8 cellular contexts compared by ENCODE assay signal in the genomic region with DNA sequence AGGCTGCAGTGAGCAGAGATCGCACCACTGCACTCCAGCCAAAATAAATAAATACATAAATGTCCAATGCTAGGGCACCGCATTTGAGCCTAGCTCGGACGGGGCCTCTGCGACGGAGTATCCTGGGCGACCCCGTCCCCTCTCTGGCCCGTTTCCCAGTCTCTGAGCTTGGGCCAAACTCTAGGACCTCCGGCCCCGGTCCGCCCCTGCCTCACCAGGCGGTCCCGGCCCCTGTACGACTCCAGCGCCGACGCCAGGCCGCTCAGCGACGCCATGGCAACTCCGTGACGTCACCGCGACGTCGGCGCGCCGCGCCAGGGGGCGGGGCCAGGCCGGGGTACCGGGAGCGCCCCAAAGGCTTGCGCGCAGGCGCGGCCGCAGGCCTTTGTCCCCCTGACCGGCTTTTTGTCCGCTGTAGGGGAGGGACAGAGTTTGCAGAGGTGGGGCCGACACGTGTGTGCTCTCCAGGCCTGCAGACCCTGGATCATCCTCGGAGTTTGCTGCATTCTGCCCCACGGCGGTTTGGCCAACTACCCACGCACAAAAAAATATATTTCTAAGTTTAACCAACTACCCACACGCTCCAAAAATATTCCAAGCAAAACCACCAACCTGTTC. TPM values are rescaled to one million over a fixed set of nuclear protein-coding genes. Genes with fewer than 3 reads are reported as not detected.
DNase-seq lines count a peak whose midpoint lies in the region; ATAC-seq and TF ChIP-seq lines count a peak whose summit lies in the region.

A gene (minus strand): TSS at position 300 of the 618 bp plus-strand sequence. CDS start 25 bp downstream, at position 275.

- H3K79me1 ChIP-seq in mesenchymal stem cell (replicated peaks; ENCODE audit: low read length, poor library complexity, severe bottlenecking): no peaks in the 10 kb centered on the region

- H3K4me3 ChIP-seq in GM06990 (replicated peaks; ENCODE audit: low read depth, low read length): peak within 1 kb of the TSS; percentile 79
- peak within 1 kb of the TSS; percentile 64 to 88 for H3K4me3 ChIP-seq in mesenchymal stem cell (ENCODE audit: insufficient read depth in 1 of 2, low read depth in 1 of 2, low read length in 2 of 2)

- peak within 1 kb of the TSS; percentile 53 for H2AK5ac ChIP-seq in mesenchymal stem cell (ENCODE audit: low read length, severe bottlenecking)

- peak; percentile 82 for ATAC-seq in HG03135 (IDR thresholded peaks at IDR 0.05; ENCODE audit: unreplicated experiment)
- peak; percentile 94 for ATAC-seq in effector memory CD8-positive, alpha-beta T cell (replicated peaks)

- no peaks in the 10 kb centered on the region for H3K9me3 ChIP-seq in mesenchymal stem cell (ENCODE audit: control insufficient read depth, low read length)

- peak within 1 kb of the TSS; percentile 61 for H2BK120ac ChIP-seq in mesenchymal stem cell (ENCODE audit: low read depth, low read length)

- H3K36me3 ChIP-seq in GM06990 (ENCODE audit: control insufficient read depth, insufficient read depth, low read length) (no peaks in the 10 kb centered on the region), mesenchymal stem cell (ENCODE audit: control insufficient read depth in 1 of 2, insufficient read depth in 2 of 2, low read depth in 1 of 2, low read length in 2 of 2) (peaks cover under 1 to 3% of the 10 kb centered on the region in 2 experiments)

- peak within 1 kb of the TSS; percentile 69 for H2BK5ac ChIP-seq in mesenchymal stem cell (ENCODE audit: low read depth, low read length, poor library complexity, severe bottlenecking)

- H3K4me3 Mint-ChIP-seq in effector memory CD8-positive, alpha-beta T cell: peak within 1 kb of the TSS; percentile 76 to 84

- peak within 1 kb of the TSS; percentile 99 for H4K8ac ChIP-seq in mesenchymal stem cell (ENCODE audit: low read length)

- H3K23ac ChIP-seq in mesenchymal stem cell (ENCODE audit: low read length in 2 of 2): no peak within 1 kb of the TSS

- no peak for TF ChIP-seq CTCF in GM06990 (IDR thresholded peaks at IDR 0.05; ENCODE audit: insufficient read depth, low read length, poor library complexity, severe bottlenecking)

- H3K4me2 ChIP-seq in mesenchymal stem cell (ENCODE audit: low read length, poor library complexity, severe bottlenecking): peak within 1 kb of the TSS; percentile 90

- no peaks in the 10 kb centered on the region for H3K27me3 ChIP-seq in GM06990 (replicated peaks; ENCODE audit: control insufficient read depth, insufficient read depth, low read length)
- no peaks in the 10 kb centered on the region for H3K27me3 ChIP-seq in mesenchymal stem cell (ENCODE audit: control insufficient read depth in 1 of 2, insufficient read depth in 1 of 2, low read length in 2 of 2)

- H3K36me3 Mint-ChIP-seq in effector memory CD8-positive, alpha-beta T cell (ENCODE audit: insufficient read depth): peaks cover 7% of the 10 kb centered on the region

- no peaks in the 10 kb centered on the region for H3K27me3 Mint-ChIP-seq in effector memory CD8-positive, alpha-beta T cell

- H3K27ac ChIP-seq in mesenchymal stem cell (ENCODE audit: low read length, poor library complexity, severe bottlenecking): no peak within 1 kb of the TSS

- H2BK12ac ChIP-seq in mesenchymal stem cell (ENCODE audit: low read length in 2 of 2): peak within 1 kb of the TSS; percentile 19 to 77

- H3K18ac ChIP-seq in mesenchymal stem cell (ENCODE audit: low read depth in 1 of 2, low read length in 2 of 2): peak within 1 kb of the TSS; percentile 83 to 90

- peaks cover 6% of the 10 kb centered on the region for H3K4me1 ChIP-seq in mesenchymal stem cell (ENCODE audit: control insufficient read depth, insufficient read depth, low read depth, low read length)

- peak within 1 kb of the TSS; percentile 98 for H3K9ac ChIP-seq in mesenchymal stem cell (ENCODE audit: low read length)

- peak within 1 kb of the TSS; percentile 63 to 84 for H3K27ac Mint-ChIP-seq in effector memory CD8-positive, alpha-beta T cell

- no peak within 1 kb of the TSS for H3K14ac ChIP-seq in mesenchymal stem cell (ENCODE audit: low read length in 2 of 2)

- H3K4ac ChIP-seq in mesenchymal stem cell (ENCODE audit: low read depth in 1 of 2, low read length in 2 of 2): peak within 1 kb of the TSS; percentile 49 to 57

- no peaks in the 10 kb centered on the region for H3K9me3 Mint-ChIP-seq in effector memory CD8-positive, alpha-beta T cell

- WGBS in mesenchymal stem cell: 11% methylated on average over 32 of the region's 49 CpGs

- DNase-seq in GM06990 (ENCODE audit: extremely low read depth, insufficient read length): peak; percentile 91
- peak; percentile 92 for DNase-seq in NCI-H748 (lab: John Stamatoyannopoulos, UW; ENCODE audit: unreplicated experiment)
- peak; percentile 81 to 89 (median 87) for DNase-seq in activated CD8-positive, alpha-beta memory T cell treated with anti-CD3 and anti-CD28 coated beads for 48 hours (ENCODE audit: low read depth in 2 of 3, low spot score in 2 of 3)
- DNase-seq in effector memory CD8-positive, alpha-beta T cell: peak; percentile 85 to 91 (median 91)
- DNase-seq in mesenchymal stem cell: peak; percentile 83
- DNase-seq in stimulated activated CD8-positive, alpha-beta memory T cell treated with anti-CD3 and anti-CD28 coated beads, Interleukin-12 subunit alpha, Interleukin-12 subunit beta, amount 100 ng/mL, for 1 hour (ENCODE audit: low read depth): peak; percentile 84
- no peak for DNase-seq in HuH-7.5 (ENCODE audit: low spot score)

- H2BK15ac ChIP-seq in mesenchymal stem cell (ENCODE audit: low read depth, poor library complexity, severe bottlenecking): no peak within 1 kb of the TSS

- peaks cover 7 to 14% of the 10 kb centered on the region in 2 donors for H3K4me1 Mint-ChIP-seq in effector memory CD8-positive, alpha-beta T cell (ENCODE audit: low read depth in 2 of 2)

- H2AFZ ChIP-seq in mesenchymal stem cell (ENCODE audit: low read depth, low read length): peak within 1 kb of the TSS; percentile 73

- H4K91ac ChIP-seq in mesenchymal stem cell (ENCODE audit: low read length): peak within 1 kb of the TSS; percentile 80

RNA-seq across cellular contexts. Expression of the gene that starts here (rescaled TPM):
- 0.87 TPM for polyA plus RNA-seq in mesenchymal stem cell (2013, experiment 1 of 2)
- 0.90 TPM for polyA plus RNA-seq in mesenchymal stem cell (2013, experiment 2 of 2)
